2 cellular contexts compared by ENCODE assay signal in the genomic region with DNA sequence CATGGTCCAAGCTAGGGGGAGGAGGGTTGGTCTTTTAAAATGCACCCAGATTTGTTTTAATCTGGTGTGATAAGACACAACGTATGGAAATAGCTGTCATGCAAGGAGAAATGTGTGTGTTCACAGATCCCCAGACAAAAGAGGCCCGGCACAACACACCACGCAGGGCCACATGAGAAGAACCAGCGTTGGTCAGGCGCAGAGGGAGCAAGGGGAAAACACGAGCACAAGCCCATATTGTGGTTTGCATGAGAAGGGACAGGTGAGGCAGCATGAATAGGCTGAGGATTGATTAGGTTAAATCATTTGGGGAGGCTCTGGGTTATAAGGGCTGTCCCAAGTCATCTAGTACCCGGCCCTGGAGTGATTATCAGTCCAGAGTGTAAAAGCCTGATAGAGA.
TF ChIP-seq lines count a peak whose summit lies in the region.

No MANE protein-coding gene starts in this region.

TF ChIP-seq in SK-N-SH, 30 proteins besides CTCF, POLR2A, EP300 and RAD21 (continued from another document):
- TF ChIP-seq FOSL2 (IDR thresholded peaks at IDR 0.05; ENCODE audit: borderline replicate concordance, low read depth) (no peak), RFX5 (IDR thresholded peaks at IDR 0.05; ENCODE audit: low read length) (no peak)

TF ChIP-seq in SK-N-SH treated with all-trans-retinoic acid at 6 μM for 48 hours, 23 proteins besides CTCF, POLR2A, EP300 and RAD21 (continued from another document):
- TF ChIP-seq, protein P1, sequence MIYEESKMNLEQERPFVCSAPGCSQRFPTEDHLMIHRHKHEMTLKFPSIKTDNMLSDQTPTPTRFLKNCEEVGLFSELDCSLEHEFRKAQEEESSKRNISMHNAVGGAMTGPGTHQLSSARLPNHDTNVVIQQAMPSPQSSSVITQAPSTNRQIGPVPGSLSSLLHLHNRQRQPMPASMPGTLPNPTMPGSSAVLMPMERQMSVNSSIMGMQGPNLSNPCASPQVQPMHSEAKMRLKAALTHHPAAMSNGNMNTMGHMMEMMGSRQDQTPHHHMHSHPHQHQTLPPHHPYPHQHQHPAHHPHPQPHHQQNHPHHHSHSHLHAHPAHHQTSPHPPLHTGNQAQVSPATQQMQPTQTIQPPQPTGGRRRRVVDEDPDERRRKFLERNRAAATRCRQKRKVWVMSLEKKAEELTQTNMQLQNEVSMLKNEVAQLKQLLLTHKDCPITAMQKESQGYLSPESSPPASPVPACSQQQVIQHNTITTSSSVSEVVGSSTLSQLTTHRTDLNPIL (CRISPR knock-in tag; IDR thresholded peaks at IDR 0.05; ENCODE audit: low read depth) = no peak
- TF ChIP-seq PPARA (CRISPR knock-in tag; IDR thresholded peaks at IDR 0.05; ENCODE audit: borderline replicate concordance) = no peak
- no peak for TF ChIP-seq ESRRG (CRISPR knock-in tag; IDR thresholded peaks at IDR 0.05)
- TF ChIP-seq, protein P2, sequence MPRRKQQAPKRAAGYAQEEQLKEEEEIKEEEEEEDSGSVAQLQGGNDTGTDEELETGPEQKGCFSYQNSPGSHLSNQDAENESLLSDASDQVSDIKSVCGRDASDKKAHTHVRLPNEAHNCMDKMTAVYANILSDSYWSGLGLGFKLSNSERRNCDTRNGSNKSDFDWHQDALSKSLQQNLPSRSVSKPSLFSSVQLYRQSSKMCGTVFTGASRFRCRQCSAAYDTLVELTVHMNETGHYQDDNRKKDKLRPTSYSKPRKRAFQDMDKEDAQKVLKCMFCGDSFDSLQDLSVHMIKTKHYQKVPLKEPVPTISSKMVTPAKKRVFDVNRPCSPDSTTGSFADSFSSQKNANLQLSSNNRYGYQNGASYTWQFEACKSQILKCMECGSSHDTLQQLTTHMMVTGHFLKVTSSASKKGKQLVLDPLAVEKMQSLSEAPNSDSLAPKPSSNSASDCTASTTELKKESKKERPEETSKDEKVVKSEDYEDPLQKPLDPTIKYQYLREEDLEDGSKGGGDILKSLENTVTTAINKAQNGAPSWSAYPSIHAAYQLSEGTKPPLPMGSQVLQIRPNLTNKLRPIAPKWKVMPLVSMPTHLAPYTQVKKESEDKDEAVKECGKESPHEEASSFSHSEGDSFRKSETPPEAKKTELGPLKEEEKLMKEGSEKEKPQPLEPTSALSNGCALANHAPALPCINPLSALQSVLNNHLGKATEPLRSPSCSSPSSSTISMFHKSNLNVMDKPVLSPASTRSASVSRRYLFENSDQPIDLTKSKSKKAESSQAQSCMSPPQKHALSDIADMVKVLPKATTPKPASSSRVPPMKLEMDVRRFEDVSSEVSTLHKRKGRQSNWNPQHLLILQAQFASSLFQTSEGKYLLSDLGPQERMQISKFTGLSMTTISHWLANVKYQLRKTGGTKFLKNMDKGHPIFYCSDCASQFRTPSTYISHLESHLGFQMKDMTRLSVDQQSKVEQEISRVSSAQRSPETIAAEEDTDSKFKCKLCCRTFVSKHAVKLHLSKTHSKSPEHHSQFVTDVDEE (CRISPR knock-in tag; IDR thresholded peaks at IDR 0.05) = no peak
- no peak for TF ChIP-seq RARB (CRISPR knock-in tag; IDR thresholded peaks at IDR 0.05)
- TF ChIP-seq, protein P3, sequence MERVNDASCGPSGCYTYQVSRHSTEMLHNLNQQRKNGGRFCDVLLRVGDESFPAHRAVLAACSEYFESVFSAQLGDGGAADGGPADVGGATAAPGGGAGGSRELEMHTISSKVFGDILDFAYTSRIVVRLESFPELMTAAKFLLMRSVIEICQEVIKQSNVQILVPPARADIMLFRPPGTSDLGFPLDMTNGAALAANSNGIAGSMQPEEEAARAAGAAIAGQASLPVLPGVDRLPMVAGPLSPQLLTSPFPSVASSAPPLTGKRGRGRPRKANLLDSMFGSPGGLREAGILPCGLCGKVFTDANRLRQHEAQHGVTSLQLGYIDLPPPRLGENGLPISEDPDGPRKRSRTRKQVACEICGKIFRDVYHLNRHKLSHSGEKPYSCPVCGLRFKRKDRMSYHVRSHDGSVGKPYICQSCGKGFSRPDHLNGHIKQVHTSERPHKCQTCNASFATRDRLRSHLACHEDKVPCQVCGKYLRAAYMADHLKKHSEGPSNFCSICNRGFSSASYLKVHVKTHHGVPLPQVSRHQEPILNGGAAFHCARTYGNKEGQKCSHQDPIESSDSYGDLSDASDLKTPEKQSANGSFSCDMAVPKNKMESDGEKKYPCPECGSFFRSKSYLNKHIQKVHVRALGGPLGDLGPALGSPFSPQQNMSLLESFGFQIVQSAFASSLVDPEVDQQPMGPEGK (CRISPR knock-in tag; IDR thresholded peaks at IDR 0.05; ENCODE audit: borderline replicate concordance) = no peak
- no peak for TF ChIP-seq CSDC2 (CRISPR knock-in tag; IDR thresholded peaks at IDR 0.05)
- no peak for TF ChIP-seq CSRNP3 (CRISPR knock-in tag; IDR thresholded peaks at IDR 0.05)
- TF ChIP-seq ZNF565 (CRISPR knock-in tag; conservative IDR thresholded peaks at IDR 0.05; ENCODE audit: low read depth) = no peak
TF ChIP-seq in SK-N-SH treated with all-trans-retinoic acid at 6 μM for 48 hours: peak in this region for 0.
